Comparison of ENCODE assay signal across 16 cellular contexts in the genomic region with DNA sequence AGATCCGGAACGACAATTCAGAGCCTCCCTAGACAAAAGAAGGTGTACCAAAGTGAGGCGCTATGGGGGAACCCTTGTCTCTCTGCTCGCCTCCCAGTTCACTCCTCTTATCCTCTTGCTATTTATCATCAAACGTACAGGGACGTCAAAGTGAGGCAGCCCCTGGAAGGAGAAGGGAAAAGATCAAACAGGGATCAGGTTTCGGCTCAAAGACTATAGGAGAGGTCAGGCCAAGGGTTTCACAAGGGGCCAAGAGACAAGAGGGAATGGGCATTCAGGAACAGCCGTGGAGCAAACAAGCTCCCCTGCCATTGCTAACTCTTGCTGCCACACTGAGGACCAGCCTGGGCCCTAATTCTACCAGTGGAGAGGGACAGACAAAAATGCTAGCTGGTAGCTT.
DNase-seq lines count a peak whose midpoint lies in the region; ATAC-seq and TF ChIP-seq lines count a peak whose summit lies in the region.
"Had no signal": no experiment of that assay in that cellular context is flagged by ENCODE, and none has a peak within 500 bp of the region (broad histone marks: within the 10 kb centered on the region; RNA-seq: fewer than 3 reads in every experiment).

No MANE protein-coding gene starts in this region.

- intact Hi-C loops in esophagus squamous epithelium (cut with DNase I) (no loop called here), vagina (cut with DNase I) (no loop called here)

- ATAC-seq in activated T-helper 17 cell treated with anti-CD3 and anti-CD28 coated beads, Interleukin-2, amount 50 U/mL, for 72 hours (replicated peaks), result no peak

- DNase-seq in esophagus squamous epithelium (lab: John Stamatoyannopoulos, UW) (no peak), neural crest cell (ENCODE audit: low read depth, low spot score) (no peak), vagina (ENCODE audit: extremely low spot score in 2 of 2) (no peak), activated gamma-delta T cell (lab: John Stamatoyannopoulos, UW) (no peak), anterior cingulate cortex (lab: John Stamatoyannopoulos, UW) (no peak)
- DNase-seq: CD4-positive, alpha-beta memory T cell; GM23248; NCI-H1105; NCI-H1694; NCI-H2227 treated with DMSO at 0.1 percent for 48 hours; NCI-H524; Peyer's patch; Right ventricle myocardium superior had no signal

- H3K27ac Mint-ChIP-seq in neural crest cell (ENCODE audit: unreplicated experiment), result peak overlapping the region; percentile 38
- H3K27ac Mint-ChIP-seq in activated T-helper 17 cell treated with anti-CD3 and anti-CD28 coated beads, Interleukin-2, amount 50 U/mL, for 72 hours, result no peak overlapping the region
- H3K27ac Mint-ChIP-seq: CD4-positive, alpha-beta memory T cell had no signal

- no peaks in the 10 kb centered on the region for H3K9me3 Mint-ChIP-seq in neural crest cell
- no peaks in the 10 kb centered on the region for H3K9me3 Mint-ChIP-seq in activated T-helper 17 cell treated with anti-CD3 and anti-CD28 coated beads, Interleukin-2, amount 50 U/mL, for 72 hours
- H3K9me3 Mint-ChIP-seq: CD4-positive, alpha-beta memory T cell had no signal

- H3K27me3 ChIP-seq in esophagus squamous epithelium (no peaks in the 10 kb centered on the region), vagina (no peaks in the 10 kb centered on the region)
- H3K27me3 ChIP-seq: Peyer's patch had no signal

- no peak overlapping the region for H3K4me3 ChIP-seq in esophagus squamous epithelium
- H3K4me3 ChIP-seq in vagina, result no peak overlapping the region
- H3K4me3 ChIP-seq: Peyer's patch had no signal

- no peaks in the 10 kb centered on the region for H3K36me3 ChIP-seq in esophagus squamous epithelium
- no peaks in the 10 kb centered on the region for H3K36me3 ChIP-seq in vagina
- H3K36me3 ChIP-seq: Peyer's patch had no signal

- no peak for TF ChIP-seq POLR2A in esophagus squamous epithelium (IDR thresholded peaks at IDR 0.05)
- no peak for TF ChIP-seq POLR2A in vagina (IDR thresholded peaks at IDR 0.05)

- peak overlapping the region; percentile 4 for H3K27ac ChIP-seq in angular gyrus (ENCODE audit: low read depth, low read length)
- peak overlapping the region in 3 of 4 donors; percentile 24 to 72 (median 58) for H3K27ac ChIP-seq in esophagus squamous epithelium
- H3K27ac ChIP-seq in vagina, result peak overlapping the region; percentile 65
- H3K27ac ChIP-seq: GM23248, HL-60 had no signal

- H3K4me1 Mint-ChIP-seq in neural crest cell, result peaks cover 15% of the 10 kb centered on the region
- H3K4me1 Mint-ChIP-seq in activated T-helper 17 cell treated with anti-CD3 and anti-CD28 coated beads, Interleukin-2, amount 50 U/mL, for 72 hours, result no peaks in the 10 kb centered on the region

- no peaks in the 10 kb centered on the region for H3K27me3 Mint-ChIP-seq in neural crest cell (ENCODE audit: low read depth)
- no peaks in the 10 kb centered on the region for H3K27me3 Mint-ChIP-seq in activated T-helper 17 cell treated with anti-CD3 and anti-CD28 coated beads, Interleukin-2, amount 50 U/mL, for 72 hours

- WGBS in esophagus squamous epithelium, 2 donors, result 63 to 87% methylated on average over 7 to 8 of the region's 8 CpGs

- H3K9me3 ChIP-seq in esophagus squamous epithelium (no peaks in the 10 kb centered on the region), vagina (no peaks in the 10 kb centered on the region)
- H3K9me3 ChIP-seq: Peyer's patch had no signal

- H3K4me3 Mint-ChIP-seq in neural crest cell, result no peak overlapping the region
- no peak overlapping the region for H3K4me3 Mint-ChIP-seq in activated T-helper 17 cell treated with anti-CD3 and anti-CD28 coated beads, Interleukin-2, amount 50 U/mL, for 72 hours
- H3K4me3 Mint-ChIP-seq: CD4-positive, alpha-beta memory T cell had no signal

- peaks cover 3% of the 10 kb centered on the region for H3K36me3 Mint-ChIP-seq in neural crest cell (ENCODE audit: low read depth)
- H3K36me3 Mint-ChIP-seq in activated T-helper 17 cell treated with anti-CD3 and anti-CD28 coated beads, Interleukin-2, amount 50 U/mL, for 72 hours (ENCODE audit: low read depth), result peaks cover 5% of the 10 kb centered on the region
- H3K36me3 Mint-ChIP-seq: CD4-positive, alpha-beta memory T cell had no signal

- no peak for TF ChIP-seq CTCF in esophagus squamous epithelium (IDR thresholded peaks at IDR 0.05)
- no peak for TF ChIP-seq CTCF in neural crest cell (conservative IDR thresholded peaks at IDR 0.05)
- no peak for TF ChIP-seq CTCF in vagina (IDR thresholded peaks at IDR 0.05)

- H3K4me1 ChIP-seq in esophagus squamous epithelium (no peaks in the 10 kb centered on the region), vagina (peaks cover 21% of the 10 kb centered on the region)
- H3K4me1 ChIP-seq: Peyer's patch had no signal

Comparison
In these comparisons a context has a peak if more than half of its experiments do, and no peak if none do; other contexts are left out.
1. H3K27ac ChIP-seq: peak in every context shown above with its lines; median percentile 65 in vagina; 58 in esophagus squamous epithelium; 4 in angular gyrus.